ENCODE assay signal across 8 cellular contexts in genomic region chr1:40059292-40059959, GRCh38. TPM values are rescaled to one million over a fixed set of nuclear protein-coding genes. Genes with fewer than 3 reads are reported as not detected.
A peak's percentile ranks its signal among the peaks of the same experiment; 100 is the strongest.
DNase-seq lines count a peak whose midpoint lies in the region; ATAC-seq and TF ChIP-seq lines count a peak whose summit lies in the region.

No MANE protein-coding gene starts in this region.

- peak overlapping the region; percentile 68 to 86 (median 76) for H3K27ac ChIP-seq in stomach

- TF ChIP-seq POLR2A in stomach (IDR thresholded peaks at IDR 0.05) = no peak

- peaks cover 54 to 95% (median 67%) of the 10 kb centered on the region in 4 donors for H3K4me1 ChIP-seq in stomach

- H3K9me3 Mint-ChIP-seq in activated B cell treated with CpG ODN at 0.5 μM for 24 hours = no peaks in the 10 kb centered on the region

- intact Hi-C loops in activated B cell treated with CpG ODN at 0.5 μM for 24 hours (cut with micrococcal nuclease) (no loop called here), left ventricle myocardium superior (cut with micrococcal nuclease) (no loop called here), stomach (cut with DNase I; ENCODE audit: low total_unique reads) (no loop called here)

- CTCF ChIA-PET in activated B cell treated with CpG ODN at 0.5 μM for 24 hours (lab: Charles Lee) = interaction anchor here (1.0 to 2.9 kb wide), 3 partner anchors 17 to 27 kb away, joined by 3 to 12 read pairs (median 4); no protein-coding TSS in a partner anchor

- no peaks in the 10 kb centered on the region for H3K27me3 Mint-ChIP-seq in activated B cell treated with CpG ODN at 0.5 μM for 24 hours

- H3K4me3 ChIP-seq in stomach = peak overlapping the region in 1 of 4 donors; percentile 11

- POLR2A ChIA-PET in activated B cell treated with CpG ODN at 0.5 μM for 24 hours (lab: Charles Lee) = interaction anchor here (0.7 to 2.6 kb wide), 5 partner anchors 14 to 335 kb away, joined by 3 to 27 read pairs (median 3); partner anchors contain the start of gene CAP1

- H3K27ac Mint-ChIP-seq in activated B cell treated with CpG ODN at 0.5 μM for 24 hours = peak overlapping the region; percentile 72

- H3K27me3 ChIP-seq in stomach = no peaks in the 10 kb centered on the region

- no peaks in the 10 kb centered on the region for H3K9me3 ChIP-seq in stomach

- peaks cover 35 to 57% (median 53%) of the 10 kb centered on the region in 4 donors for H3K36me3 ChIP-seq in stomach

- no peak for TF ChIP-seq EP300 in stomach (IDR thresholded peaks at IDR 0.05)

- peaks cover 75% of the 10 kb centered on the region for H3K36me3 Mint-ChIP-seq in activated B cell treated with CpG ODN at 0.5 μM for 24 hours (ENCODE audit: low read depth)

- DNase-seq in HuH-7 (ENCODE audit: low spot score) = peak; percentile 20
- DNase-seq in activated B cell treated with CpG ODN at 0.5 μM for 24 hours = no peak
- no peak for DNase-seq in left ventricle myocardium superior
- no peak for DNase-seq in stomach
- no peak for DNase-seq in D341Med (ENCODE audit: low spot score)
- no peak for DNase-seq in LoVo (ENCODE audit: low spot score)
- no peak for DNase-seq in cerebellar cortex (ENCODE audit: low spot score)

- peak; percentile 39 for TF ChIP-seq CTCF in GM12873 (IDR thresholded peaks at IDR 0.05; ENCODE audit: insufficient read depth, low read depth, low read length, missing control alignments)
- TF ChIP-seq CTCF in activated B cell treated with CpG ODN at 0.5 μM for 24 hours (IDR thresholded peaks at IDR 0.05) = no peak
- no peak for TF ChIP-seq CTCF in stomach (IDR thresholded peaks at IDR 0.05)

- ATAC-seq in activated B cell treated with CpG ODN at 0.5 μM for 24 hours (ENCODE audit: low read depth) = peak; percentile 61
- ATAC-seq in left ventricle myocardium superior = peak; percentile 60

- peak overlapping the region; percentile 59 for H3K4me3 Mint-ChIP-seq in activated B cell treated with CpG ODN at 0.5 μM for 24 hours

- H3K4me1 Mint-ChIP-seq in activated B cell treated with CpG ODN at 0.5 μM for 24 hours = peaks cover 94% of the 10 kb centered on the region

- 20 to 38% (median 29%) methylated on average over 4 of the region's 4 CpGs for WGBS in stomach, 5 donors

RNA-seq across cellular contexts. Expression of gene CAP1, which starts 18.9 kb away (rescaled TPM):
- total RNA-seq in activated B cell treated with CpG ODN at 0.5 μM for 24 hours (410 and 411 TPM in 2 replicates), left ventricle myocardium superior (69.1 TPM), stomach (100 to 1,000 TPM in 4 of 5 donors, 10 to 100 TPM in 1; 99.1 to 252 (median 145) TPM)
- 100 to 1,000 TPM in 2 of 3 donors, 10 to 100 TPM in 1; 95.5 to 185 (median 162) TPM for polyA plus RNA-seq in stomach

RNA-seq across cellular contexts. Expression of gene PPT1, which starts 37.6 kb away (rescaled TPM):
- total RNA-seq in activated B cell treated with CpG ODN at 0.5 μM for 24 hours (41.8 and 43.5 TPM in 2 replicates), left ventricle myocardium superior (38.9 TPM), stomach (10 to 100 TPM in 4 of 5 donors, 1 to 10 TPM in 1; 3.5 to 79.9 (median 39.6) TPM)
- 10 to 100 TPM; 19.7 to 34.6 (median 32.1) TPM for polyA plus RNA-seq in stomach
